Comparison of ENCODE assay signal across 8 cellular contexts in genomic region chr12:110100315-110100970, GRCh38. TPM values are rescaled to one million over a fixed set of nuclear protein-coding genes. Genes with fewer than 3 reads are reported as not detected.
A peak's percentile ranks its signal among the peaks of the same experiment; 100 is the strongest.
DNase-seq lines count a peak whose midpoint lies in the region; ATAC-seq and TF ChIP-seq lines count a peak whose summit lies in the region.

No MANE protein-coding gene starts in this region.

- TF ChIP-seq RAD21 in liver (IDR thresholded peaks at IDR 0.05) = peak; percentile 96 to 98

- CTCF ChIA-PET in BJ (lab: Yijun Ruan, JAX) = interaction anchor here (0.6 to 5.2 kb wide), 11 partner anchors 10 to 502 kb away, joined by 3 to 38 read pairs (median 4); no protein-coding TSS in a partner anchor

- 37% methylated on average over 8 of the region's 8 CpGs for WGBS in liver

- no peak for DNase-seq in BJ (ENCODE audit: low read depth)
- DNase-seq in NCI-H446 (lab: John Stamatoyannopoulos, UW) = peak; percentile 64 to 84
- DNase-seq in activated CD4-positive, CD25-positive, alpha-beta regulatory T cell treated with anti-CD3 and anti-CD28 coated beads, Interleukin-2, amount 50 U/mL, for 72 hours = peak; percentile 62
- DNase-seq in stimulated activated CD4-positive, alpha-beta T cell treated with anti-CD3 and anti-CD28 coated beads, TNF-alpha, amount 100 ng/mL, for 4 hours (ENCODE audit: low read depth in 3 of 3) = peak; percentile 15 to 42 (median 34)

- peaks cover 2 to 24% (median 8%) of the 10 kb centered on the region in 4 donors for H3K4me1 ChIP-seq in liver (ENCODE audit: control insufficient read depth in 4 of 4, insufficient read depth in 4 of 4, low read length in 3 of 4)

- ATAC-seq in GM19025 (IDR thresholded peaks at IDR 0.05; ENCODE audit: low read depth, unreplicated experiment) (peak; percentile 66), HG03159 (IDR thresholded peaks at IDR 0.05; ENCODE audit: unreplicated experiment) (peak; percentile 88)

- TF ChIP-seq CTCF in BJ (IDR thresholded peaks at IDR 0.05; ENCODE audit: insufficient read depth, low read depth, low read length) (peak; percentile 85), liver (IDR thresholded peaks at IDR 0.05; ENCODE audit: low read depth, low read length, missing input control) (peak; percentile 91)

- H3K9ac ChIP-seq in liver (ENCODE audit: low read depth in 1 of 2, low read length in 2 of 2) = peak overlapping the region in 1 of 2 donors; percentile 19

- H3K27ac ChIP-seq in cingulate gyrus (ENCODE audit: low read depth, low read length) = peak overlapping the region; percentile 65
- H3K27ac ChIP-seq in liver (ENCODE audit: low read depth in 1 of 2, low read length in 2 of 2) = peak overlapping the region; percentile 5 to 51

- POLR2A ChIA-PET in BJ (lab: Charles Lee) = no interaction called here

- H3K27me3 ChIP-seq in BJ (ENCODE audit: control insufficient read depth, insufficient read depth, low read length) (no peaks in the 10 kb centered on the region), liver (ENCODE audit: control insufficient read depth in 4 of 4, insufficient read depth in 4 of 4, low read length in 3 of 4) (no peaks in the 10 kb centered on the region)

- no peak overlapping the region for H3K4me3 ChIP-seq in BJ (ENCODE audit: low read depth, low read length)
- H3K4me3 ChIP-seq in liver (ENCODE audit: low read depth in 1 of 3, low read length in 3 of 3) = no peak overlapping the region

- H3K9me3 ChIP-seq in liver (ENCODE audit: control insufficient read depth in 4 of 4, low read length in 3 of 4) = no peaks in the 10 kb centered on the region

- H3K36me3 ChIP-seq in BJ (ENCODE audit: control insufficient read depth, insufficient read depth, low read length) (no peaks in the 10 kb centered on the region), liver (ENCODE audit: control insufficient read depth in 4 of 4, insufficient read depth in 3 of 4, low read depth in 1 of 4, low read length in 3 of 4) (no peaks in the 10 kb centered on the region)

TF ChIP-seq in liver, 16 proteins besides CTCF, POLR2A, EP300 and RAD21:
- no peak for TF ChIP-seq NR2F2 (IDR thresholded peaks at IDR 0.05)
- TF ChIP-seq FOXA1 (IDR thresholded peaks at IDR 0.05) = no peak
- TF ChIP-seq TAF1 (conservative IDR thresholded peaks at IDR 0.05) = no peak
- no peak for TF ChIP-seq FOXA2 (IDR thresholded peaks at IDR 0.05)
- TF ChIP-seq ATF3 (IDR thresholded peaks at IDR 0.05) = no peak
- no peak for TF ChIP-seq MAX (IDR thresholded peaks at IDR 0.05)
- no peak for TF ChIP-seq REST (IDR thresholded peaks at IDR 0.05)
- TF ChIP-seq SP1 (IDR thresholded peaks at IDR 0.05) = no peak
- TF ChIP-seq HNF4A (conservative IDR thresholded peaks at IDR 0.05) = no peak
- no peak for TF ChIP-seq HNF4G (IDR thresholded peaks at IDR 0.05)
- no peak for TF ChIP-seq EGR1 (IDR thresholded peaks at IDR 0.05; ENCODE audit: low read depth in 2 of 2)
- no peak for TF ChIP-seq GABPA (IDR thresholded peaks at IDR 0.05 in 1 of 2, conservative IDR thresholded peaks at IDR 0.05 in 1 of 2)
- no peak for TF ChIP-seq JUND (IDR thresholded peaks at IDR 0.05)
- TF ChIP-seq RXRA (IDR thresholded peaks at IDR 0.05) = no peak

RNA-seq across cellular contexts. Expression of gene IFT81, which starts 23.7 kb away (rescaled TPM):
- 6.6 and 12.0 TPM in 2 replicates for polyA plus RNA-seq in BJ (2011; rRNA removed)
- polyA minus RNA-seq in BJ (2011; rRNA and poly(A)+ RNA removed) = 3.3 and 3.7 TPM in 2 replicates
- total RNA-seq in liver = 1 to 10 TPM; 2.4 to 4.9 TPM
- 1 to 10 TPM; 1.9 to 3.2 TPM for polyA plus RNA-seq in liver

RNA-seq across cellular contexts. Expression of gene C12orf76, which starts 52.1 kb away (rescaled TPM):
- polyA plus RNA-seq in BJ (2011; rRNA removed) = 8.9 and 10.0 TPM in 2 replicates
- polyA minus RNA-seq in BJ (2011; rRNA and poly(A)+ RNA removed) = 2.2 and 3.2 TPM in 2 replicates
- total RNA-seq in liver = 10 to 100 TPM in 1 of 2 donors, 1 to 10 TPM in 1; 5.9 to 22.4 TPM
- 1 to 10 TPM; 5.6 to 6.4 TPM for polyA plus RNA-seq in liver
